Comparison of ENCODE assay signal across 2 cellular contexts in the genomic region with DNA sequence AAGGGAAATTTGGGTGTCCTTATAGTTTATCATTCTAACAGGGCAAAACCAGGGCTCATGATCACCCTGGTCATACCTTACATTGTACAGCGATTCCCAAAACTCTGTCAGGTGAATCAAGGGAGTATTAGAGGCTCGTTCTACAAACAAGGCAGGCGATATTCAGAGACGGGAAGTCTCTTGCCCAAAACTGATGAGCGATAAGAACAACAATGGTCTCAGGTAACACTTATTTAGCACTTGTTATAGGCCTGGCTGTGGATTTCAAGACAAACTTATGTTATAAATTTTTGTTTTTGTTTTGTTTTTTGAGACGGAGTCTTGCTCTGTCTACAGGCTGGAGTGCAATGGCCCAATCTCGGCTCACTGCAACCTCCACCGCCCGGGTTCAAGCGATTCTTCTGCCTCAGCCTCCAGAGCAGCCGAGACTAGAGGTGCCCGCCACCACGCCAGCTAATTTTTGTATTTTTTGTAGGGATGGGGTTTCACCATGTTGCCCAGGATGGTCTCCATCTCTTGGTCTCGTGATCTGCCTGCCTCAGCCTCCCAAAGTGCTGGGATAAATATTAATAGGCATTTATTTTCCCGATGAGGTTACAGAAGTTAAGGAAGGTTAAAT.
TF ChIP-seq lines count a peak whose summit lies in the region.

No MANE protein-coding gene starts in this region.

TF ChIP-seq in IMR-90, 13 proteins besides CTCF, POLR2A, EP300 and RAD21:
- TF ChIP-seq MAZ (IDR thresholded peaks at IDR 0.05; ENCODE audit: borderline replicate concordance, low read depth, low read length) = no peak
- TF ChIP-seq, protein P1, sequence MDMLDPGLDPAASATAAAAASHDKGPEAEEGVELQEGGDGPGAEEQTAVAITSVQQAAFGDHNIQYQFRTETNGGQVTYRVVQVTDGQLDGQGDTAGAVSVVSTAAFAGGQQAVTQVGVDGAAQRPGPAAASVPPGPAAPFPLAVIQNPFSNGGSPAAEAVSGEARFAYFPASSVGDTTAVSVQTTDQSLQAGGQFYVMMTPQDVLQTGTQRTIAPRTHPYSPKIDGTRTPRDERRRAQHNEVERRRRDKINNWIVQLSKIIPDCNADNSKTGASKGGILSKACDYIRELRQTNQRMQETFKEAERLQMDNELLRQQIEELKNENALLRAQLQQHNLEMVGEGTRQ (IDR thresholded peaks at IDR 0.05; ENCODE audit: low read depth, low read length) = no peak
- TF ChIP-seq RCOR1 (IDR thresholded peaks at IDR 0.05; ENCODE audit: insufficient replicate concordance, low read length) = no peak
- TF ChIP-seq BHLHE40 (IDR thresholded peaks at IDR 0.05; ENCODE audit: low read depth, low read length) = no peak
- TF ChIP-seq, protein P2, sequence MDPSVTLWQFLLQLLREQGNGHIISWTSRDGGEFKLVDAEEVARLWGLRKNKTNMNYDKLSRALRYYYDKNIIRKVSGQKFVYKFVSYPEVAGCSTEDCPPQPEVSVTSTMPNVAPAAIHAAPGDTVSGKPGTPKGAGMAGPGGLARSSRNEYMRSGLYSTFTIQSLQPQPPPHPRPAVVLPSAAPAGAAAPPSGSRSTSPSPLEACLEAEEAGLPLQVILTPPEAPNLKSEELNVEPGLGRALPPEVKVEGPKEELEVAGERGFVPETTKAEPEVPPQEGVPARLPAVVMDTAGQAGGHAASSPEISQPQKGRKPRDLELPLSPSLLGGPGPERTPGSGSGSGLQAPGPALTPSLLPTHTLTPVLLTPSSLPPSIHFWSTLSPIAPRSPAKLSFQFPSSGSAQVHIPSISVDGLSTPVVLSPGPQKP (IDR thresholded peaks at IDR 0.05; ENCODE audit: borderline replicate concordance, low read depth, low read length) = no peak
- TF ChIP-seq CEBPB (IDR thresholded peaks at IDR 0.05; ENCODE audit: low read depth, low read length) = no peak
- no peak for TF ChIP-seq MXI1 (IDR thresholded peaks at IDR 0.05; ENCODE audit: borderline replicate concordance, low read depth, low read length)
- no peak for TF ChIP-seq NFE2L2 (IDR thresholded peaks at IDR 0.05; ENCODE audit: low read depth, low read length)
- no peak for TF ChIP-seq SMC3 (IDR thresholded peaks at IDR 0.05; ENCODE audit: low read depth, low read length)
- TF ChIP-seq RFX5 (IDR thresholded peaks at IDR 0.05; ENCODE audit: low read depth, low read length) = no peak
- TF ChIP-seq CHD1 (IDR thresholded peaks at IDR 0.05; ENCODE audit: low read depth, low read length) = no peak
- TF ChIP-seq FOS (IDR thresholded peaks at IDR 0.05; ENCODE audit: low read depth, low read length) = no peak
- no peak for TF ChIP-seq MAFK (IDR thresholded peaks at IDR 0.05; ENCODE audit: low read depth, low read length)
TF ChIP-seq in IMR-90: peak in this region for 0.

TF ChIP-seq in K562, 482 proteins besides CTCF, POLR2A, EP300 and RAD21:
- TF ChIP-seq, protein P3, sequence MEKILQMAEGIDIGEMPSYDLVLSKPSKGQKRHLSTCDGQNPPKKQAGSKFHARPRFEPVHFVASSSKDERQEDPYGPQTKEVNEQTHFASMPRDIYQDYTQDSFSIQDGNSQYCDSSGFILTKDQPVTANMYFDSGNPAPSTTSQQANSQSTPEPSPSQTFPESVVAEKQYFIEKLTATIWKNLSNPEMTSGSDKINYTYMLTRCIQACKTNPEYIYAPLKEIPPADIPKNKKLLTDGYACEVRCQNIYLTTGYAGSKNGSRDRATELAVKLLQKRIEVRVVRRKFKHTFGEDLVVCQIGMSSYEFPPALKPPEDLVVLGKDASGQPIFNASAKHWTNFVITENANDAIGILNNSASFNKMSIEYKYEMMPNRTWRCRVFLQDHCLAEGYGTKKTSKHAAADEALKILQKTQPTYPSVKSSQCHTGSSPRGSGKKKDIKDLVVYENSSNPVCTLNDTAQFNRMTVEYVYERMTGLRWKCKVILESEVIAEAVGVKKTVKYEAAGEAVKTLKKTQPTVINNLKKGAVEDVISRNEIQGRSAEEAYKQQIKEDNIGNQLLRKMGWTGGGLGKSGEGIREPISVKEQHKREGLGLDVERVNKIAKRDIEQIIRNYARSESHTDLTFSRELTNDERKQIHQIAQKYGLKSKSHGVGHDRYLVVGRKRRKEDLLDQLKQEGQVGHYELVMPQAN (IDR thresholded peaks at IDR 0.05; ENCODE audit: borderline replicate concordance) = no peak
- TF ChIP-seq YY1 (IDR thresholded peaks at IDR 0.05; ENCODE audit: borderline replicate concordance in 1 of 3, control insufficient read depth in 1 of 3, extremely low read depth in 1 of 3, insufficient read depth in 3 of 3, insufficient read length in 1 of 3, insufficient replicate concordance in 2 of 3, low read depth in 1 of 3, low read length in 2 of 3) (no peak), TOE1 (IDR thresholded peaks at IDR 0.05; ENCODE audit: borderline replicate concordance) (no peak), TOE1 (CRISPR knock-in tag; IDR thresholded peaks at IDR 0.05; ENCODE audit: borderline replicate concordance, low read depth) (no peak), ZNF76 (CRISPR knock-in tag; IDR thresholded peaks at IDR 0.05; ENCODE audit: borderline replicate concordance) (no peak), TEAD2 (tag; IDR thresholded peaks at IDR 0.05) (no peak), RUNX1 (IDR thresholded peaks at IDR 0.05; ENCODE audit: low read depth) (no peak)
- TF ChIP-seq, protein P4, sequence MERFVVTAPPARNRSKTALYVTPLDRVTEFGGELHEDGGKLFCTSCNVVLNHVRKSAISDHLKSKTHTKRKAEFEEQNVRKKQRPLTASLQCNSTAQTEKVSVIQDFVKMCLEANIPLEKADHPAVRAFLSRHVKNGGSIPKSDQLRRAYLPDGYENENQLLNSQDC (CRISPR knock-in tag; IDR thresholded peaks at IDR 0.05) = no peak
- TF ChIP-seq, protein P5, sequence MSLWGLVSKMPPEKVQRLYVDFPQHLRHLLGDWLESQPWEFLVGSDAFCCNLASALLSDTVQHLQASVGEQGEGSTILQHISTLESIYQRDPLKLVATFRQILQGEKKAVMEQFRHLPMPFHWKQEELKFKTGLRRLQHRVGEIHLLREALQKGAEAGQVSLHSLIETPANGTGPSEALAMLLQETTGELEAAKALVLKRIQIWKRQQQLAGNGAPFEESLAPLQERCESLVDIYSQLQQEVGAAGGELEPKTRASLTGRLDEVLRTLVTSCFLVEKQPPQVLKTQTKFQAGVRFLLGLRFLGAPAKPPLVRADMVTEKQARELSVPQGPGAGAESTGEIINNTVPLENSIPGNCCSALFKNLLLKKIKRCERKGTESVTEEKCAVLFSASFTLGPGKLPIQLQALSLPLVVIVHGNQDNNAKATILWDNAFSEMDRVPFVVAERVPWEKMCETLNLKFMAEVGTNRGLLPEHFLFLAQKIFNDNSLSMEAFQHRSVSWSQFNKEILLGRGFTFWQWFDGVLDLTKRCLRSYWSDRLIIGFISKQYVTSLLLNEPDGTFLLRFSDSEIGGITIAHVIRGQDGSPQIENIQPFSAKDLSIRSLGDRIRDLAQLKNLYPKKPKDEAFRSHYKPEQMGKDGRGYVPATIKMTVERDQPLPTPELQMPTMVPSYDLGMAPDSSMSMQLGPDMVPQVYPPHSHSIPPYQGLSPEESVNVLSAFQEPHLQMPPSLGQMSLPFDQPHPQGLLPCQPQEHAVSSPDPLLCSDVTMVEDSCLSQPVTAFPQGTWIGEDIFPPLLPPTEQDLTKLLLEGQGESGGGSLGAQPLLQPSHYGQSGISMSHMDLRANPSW (CRISPR knock-in tag; IDR thresholded peaks at IDR 0.05) = no peak
- TF ChIP-seq, protein P6, sequence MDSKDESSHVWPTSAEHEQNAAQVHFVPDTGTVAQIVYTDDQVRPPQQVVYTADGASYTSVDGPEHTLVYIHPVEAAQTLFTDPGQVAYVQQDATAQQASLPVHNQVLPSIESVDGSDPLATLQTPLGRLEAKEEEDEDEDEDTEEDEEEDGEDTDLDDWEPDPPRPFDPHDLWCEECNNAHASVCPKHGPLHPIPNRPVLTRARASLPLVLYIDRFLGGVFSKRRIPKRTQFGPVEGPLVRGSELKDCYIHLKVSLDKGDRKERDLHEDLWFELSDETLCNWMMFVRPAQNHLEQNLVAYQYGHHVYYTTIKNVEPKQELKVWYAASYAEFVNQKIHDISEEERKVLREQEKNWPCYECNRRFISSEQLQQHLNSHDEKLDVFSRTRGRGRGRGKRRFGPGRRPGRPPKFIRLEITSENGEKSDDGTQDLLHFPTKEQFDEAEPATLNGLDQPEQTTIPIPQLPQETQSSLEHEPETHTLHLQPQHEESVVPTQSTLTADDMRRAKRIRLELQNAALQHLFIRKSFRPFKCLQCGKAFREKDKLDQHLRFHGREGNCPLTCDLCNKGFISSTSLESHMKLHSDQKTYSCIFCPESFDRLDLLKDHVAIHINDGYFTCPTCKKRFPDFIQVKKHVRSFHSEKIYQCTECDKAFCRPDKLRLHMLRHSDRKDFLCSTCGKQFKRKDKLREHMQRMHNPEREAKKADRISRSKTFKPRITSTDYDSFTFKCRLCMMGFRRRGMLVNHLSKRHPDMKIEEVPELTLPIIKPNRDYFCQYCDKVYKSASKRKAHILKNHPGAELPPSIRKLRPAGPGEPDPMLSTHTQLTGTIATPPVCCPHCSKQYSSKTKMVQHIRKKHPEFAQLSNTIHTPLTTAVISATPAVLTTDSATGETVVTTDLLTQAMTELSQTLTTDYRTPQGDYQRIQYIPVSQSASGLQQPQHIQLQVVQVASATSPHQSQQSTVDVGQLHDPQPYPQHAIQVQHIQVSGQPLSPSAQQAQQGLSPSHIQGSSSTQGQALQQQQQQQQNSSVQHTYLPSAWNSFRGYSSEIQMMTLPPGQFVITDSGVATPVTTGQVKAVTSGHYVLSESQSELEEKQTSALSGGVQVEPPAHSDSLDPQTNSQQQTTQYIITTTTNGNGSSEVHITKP (IDR thresholded peaks at IDR 0.05; ENCODE audit: partially characterized antibody) = no peak
